In genomic region chr12:6085841-6086240, GRCh38 we compare ENCODE assay signal across 19 cellular contexts. TPM values are rescaled to one million over a fixed set of nuclear protein-coding genes. Genes with fewer than 3 reads are reported as not detected.
"Had no signal": no experiment of that assay in that cellular context is flagged by ENCODE, and none has a peak within 500 bp of the region (broad histone marks: within the 10 kb centered on the region; RNA-seq: fewer than 3 reads in every experiment).

No MANE protein-coding gene starts in this region.

- H3K4me3 Mint-ChIP-seq: activated CD4-positive, alpha-beta T cell treated with anti-CD3 and anti-CD28 coated beads, Interleukin-2, amount 10 ng/mL, durations not matched to agents 24 days and 14 days; activated CD8-positive, alpha-beta T cell treated with anti-CD3 and anti-CD28 coated beads for 36 hours; activated naive CD8-positive, alpha-beta T cell treated with anti-CD3 and anti-CD28 coated beads for 36 hours; activated T-helper 17 cell treated with anti-CD3 and anti-CD28 coated beads, Interleukin-2, amount 50 U/mL, for 72 hours; naive thymus-derived CD8-positive, alpha-beta T cell; T-helper 1 cell treated with Interleukin-12 subunit alpha and Interleukin-12 subunit beta and Interleukin-4 antibody, amounts not matched to agents 30 μg/mL and 1 μg/mL, for 36 hours had no signal

- H3K27me3 ChIP-seq: dorsolateral prefrontal cortex, tibial nerve had no signal

- H3K9me3 Mint-ChIP-seq: activated CD4-positive, alpha-beta T cell treated with anti-CD3 and anti-CD28 coated beads, Interleukin-2, amount 10 ng/mL, durations not matched to agents 24 days and 14 days; activated CD8-positive, alpha-beta T cell treated with anti-CD3 and anti-CD28 coated beads for 36 hours; activated naive CD8-positive, alpha-beta T cell treated with anti-CD3 and anti-CD28 coated beads for 36 hours; activated T-helper 17 cell treated with anti-CD3 and anti-CD28 coated beads, Interleukin-2, amount 50 U/mL, for 72 hours; naive thymus-derived CD8-positive, alpha-beta T cell; T-helper 1 cell treated with Interleukin-12 subunit alpha and Interleukin-12 subunit beta and Interleukin-4 antibody, amounts not matched to agents 30 μg/mL and 1 μg/mL, for 36 hours had no signal

- H3K9ac ChIP-seq: parathyroid adenoma had no signal

- ATAC-seq: activated CD8-positive, alpha-beta T cell treated with anti-CD3 and anti-CD28 coated beads for 36 hours; activated T-helper 17 cell treated with anti-CD3 and anti-CD28 coated beads, Interleukin-2, amount 50 U/mL, for 72 hours; naive thymus-derived CD8-positive, alpha-beta T cell had no signal

- H3K4me3 ChIP-seq: dorsolateral prefrontal cortex, tibial nerve had no signal

- H3K36me3 Mint-ChIP-seq: activated naive CD8-positive, alpha-beta T cell treated with anti-CD3 and anti-CD28 coated beads for 36 hours; naive thymus-derived CD8-positive, alpha-beta T cell had no signal

- H3K79me2 ChIP-seq: parathyroid adenoma had no signal

- H2AFZ ChIP-seq: parathyroid adenoma had no signal

- H3K27me3 Mint-ChIP-seq: activated naive CD8-positive, alpha-beta T cell treated with anti-CD3 and anti-CD28 coated beads for 36 hours had no signal

- H3K36me3 ChIP-seq: neutrophil, tibial nerve had no signal

- FAIRE-seq: keratinocyte had no signal

- H3K27ac Mint-ChIP-seq: activated CD4-positive, alpha-beta T cell treated with anti-CD3 and anti-CD28 coated beads, Interleukin-2, amount 10 ng/mL, durations not matched to agents 24 days and 14 days; activated CD8-positive, alpha-beta T cell treated with anti-CD3 and anti-CD28 coated beads for 36 hours; activated naive CD8-positive, alpha-beta T cell treated with anti-CD3 and anti-CD28 coated beads for 36 hours; activated T-helper 17 cell treated with anti-CD3 and anti-CD28 coated beads, Interleukin-2, amount 50 U/mL, for 72 hours; naive thymus-derived CD8-positive, alpha-beta T cell; T-helper 1 cell treated with Interleukin-12 subunit alpha and Interleukin-12 subunit beta and Interleukin-4 antibody, amounts not matched to agents 30 μg/mL and 1 μg/mL, for 36 hours had no signal

- DNase-seq: activated CD4-positive, alpha-beta T cell treated with anti-CD3 and anti-CD28 coated beads, Interleukin-2, amount 10 ng/mL, durations not matched to agents 24 days and 14 days; activated CD8-positive, alpha-beta T cell treated with anti-CD3 and anti-CD28 coated beads for 36 hours; activated naive CD4-positive, alpha-beta T cell; activated naive CD8-positive, alpha-beta T cell treated with anti-CD3 and anti-CD28 coated beads for 36 hours; activated T-cell treated with anti-CD3 and anti-CD28 coated beads, Interleukin-2, amount 50 U/mL, for 1 hour; amniotic stem cell; foreskin fibroblast; hypothalamus; naive thymus-derived CD8-positive, alpha-beta T cell; stimulated activated CD4-positive, alpha-beta T cell treated with anti-CD3 and anti-CD28 coated beads, Interleukin-2, amount 100 ng/mL, for 24 hours; stimulated activated naive CD4-positive, alpha-beta T cell treated with Interleukin-2 at 50 U/mL for 16 hours had no signal

- H3K27ac ChIP-seq: epithelial cell of prostate, neutrophil, parathyroid adenoma had no signal

- H3K9me3 ChIP-seq: neutrophil, tibial nerve had no signal

RNA-seq across cellular contexts. Expression of gene VWF, which starts 38.6 kb away (rescaled TPM):
- total RNA-seq: activated CD4-positive, alpha-beta T cell treated with anti-CD3 and anti-CD28 coated beads, Interleukin-2, amount 10 ng/mL, durations not matched to agents 24 days and 14 days had no signal
- polyA plus RNA-seq: naive thymus-derived CD8-positive, alpha-beta T cell had no signal
